Comparison of ENCODE assay signal across 20 cellular contexts in the genomic region with DNA sequence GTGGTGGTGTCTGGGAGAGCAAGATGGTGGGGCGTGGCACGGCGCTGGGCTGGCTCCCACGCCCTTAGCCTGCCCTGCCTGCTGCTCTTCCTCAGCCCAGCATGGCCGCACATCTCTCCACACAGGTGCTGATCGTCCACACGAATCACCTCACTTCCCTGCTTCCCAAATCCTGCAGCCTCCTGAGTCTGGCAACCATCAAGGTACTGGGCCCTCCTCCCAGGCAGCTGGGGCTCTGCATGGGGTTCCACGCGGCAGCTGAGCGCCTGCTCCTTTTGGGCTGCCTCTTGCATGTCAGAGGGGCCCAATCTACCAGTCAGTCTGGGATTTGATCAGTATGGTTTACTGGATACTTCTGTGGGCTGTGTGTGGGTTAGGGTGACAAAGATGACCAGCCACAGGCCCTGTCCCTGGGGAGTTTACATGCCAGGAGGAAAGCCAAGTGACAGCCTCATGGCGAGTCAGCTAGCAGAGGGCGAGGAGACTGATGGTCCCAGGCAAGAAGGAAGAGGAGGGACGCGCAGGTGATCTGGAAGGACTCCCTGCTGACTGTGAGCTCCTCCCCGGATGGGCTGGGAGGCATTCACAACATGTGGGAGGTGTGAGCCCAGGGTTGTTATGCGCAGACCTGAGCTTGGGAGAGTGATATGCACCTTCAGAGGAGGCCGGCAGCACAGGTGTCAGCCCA.
"Had no signal": no experiment of that assay in that cellular context is flagged by ENCODE, and none has a peak within 500 bp of the region (broad histone marks: within the 10 kb centered on the region; RNA-seq: fewer than 3 reads in every experiment).

No MANE protein-coding gene starts in this region.

- DNase-seq: activated CD4-positive, alpha-beta T cell treated with anti-CD3 and anti-CD28 coated beads, Interleukin-2, amount 50 U/mL, for 1 hour; activated CD8-positive, alpha-beta memory T cell treated with anti-CD3 and anti-CD28 coated beads for 24 hours; activated CD8-positive, alpha-beta memory T cell treated with anti-CD3 and anti-CD28 coated beads, Interleukin-2, amount 50 U/mL, for 48 hours; activated T-cell treated with anti-CD3 and anti-CD28 coated beads, Interleukin-2, amount 50 U/mL, for 72 hours; dermis blood vessel endothelial cell; effector memory CD4-positive, alpha-beta T cell; esophagus squamous epithelium; lower lobe of right lung; occipital lobe; right lobe of liver; stimulated activated CD4-positive, alpha-beta T cell treated with anti-CD3 and anti-CD28 coated beads, Interleukin-4, amount 100 ng/mL, for 1 hour; T-cell; testis had no signal

- H3K9me3 Mint-ChIP-seq: activated T-cell treated with anti-CD3 and anti-CD28 coated beads, Interleukin-2, amount 50 U/mL, for 72 hours; nephron; stimulated activated memory B cell treated with anti-CD40 and anti-IgM and Interleukin-4, amounts not matched to agents 10 μg/mL and 1 μg/mL and 100 μg/mL, for 72 hours; T-cell; type B pancreatic cell had no signal

- H3K27ac Mint-ChIP-seq: activated naive CD8-positive, alpha-beta T cell; activated T-cell treated with anti-CD3 and anti-CD28 coated beads, Interleukin-2, amount 50 U/mL, for 72 hours; nephron; stimulated activated memory B cell treated with anti-CD40 and anti-IgM and Interleukin-4, amounts not matched to agents 10 μg/mL and 1 μg/mL and 100 μg/mL, for 72 hours; T-cell; type B pancreatic cell had no signal

- H3K4me2 ChIP-seq: hepatocyte, smooth muscle cell had no signal

- H3K9me3 ChIP-seq: esophagus squamous epithelium, lower lobe of right lung, right lobe of liver, testis had no signal

- H3K27me3 ChIP-seq: esophagus squamous epithelium, hepatocyte, right lobe of liver, testis had no signal

- H3K27ac ChIP-seq: esophagus squamous epithelium, hepatocyte, lower lobe of right lung, right lobe of liver, testis had no signal

- H2AFZ ChIP-seq: hepatocyte had no signal

- H3K27me3 Mint-ChIP-seq: activated naive CD8-positive, alpha-beta T cell; stimulated activated memory B cell treated with anti-CD40 and anti-IgM and Interleukin-4, amounts not matched to agents 10 μg/mL and 1 μg/mL and 100 μg/mL, for 72 hours; T-cell; type B pancreatic cell had no signal

- H3K4me3 ChIP-seq: esophagus squamous epithelium, hepatocyte, lower lobe of right lung, right lobe of liver, smooth muscle cell, testis had no signal

- ATAC-seq: activated CD4-positive, CD25-positive, alpha-beta regulatory T cell treated with anti-CD3 and anti-CD28 coated beads, Interleukin-2, amount 50 U/mL, for 24 hours; activated T-cell treated with anti-CD3 and anti-CD28 coated beads, Interleukin-2, amount 50 U/mL, for 72 hours; lower lobe of right lung; right lobe of liver; stimulated activated memory B cell treated with anti-CD40 and anti-IgM and Interleukin-4, amounts not matched to agents 10 μg/mL and 1 μg/mL and 100 μg/mL, for 72 hours; T-cell had no signal

- H3K4me3 Mint-ChIP-seq: activated naive CD8-positive, alpha-beta T cell; activated T-cell treated with anti-CD3 and anti-CD28 coated beads, Interleukin-2, amount 50 U/mL, for 72 hours; nephron; stimulated activated memory B cell treated with anti-CD40 and anti-IgM and Interleukin-4, amounts not matched to agents 10 μg/mL and 1 μg/mL and 100 μg/mL, for 72 hours; T-cell; type B pancreatic cell had no signal
